In the genomic region with DNA sequence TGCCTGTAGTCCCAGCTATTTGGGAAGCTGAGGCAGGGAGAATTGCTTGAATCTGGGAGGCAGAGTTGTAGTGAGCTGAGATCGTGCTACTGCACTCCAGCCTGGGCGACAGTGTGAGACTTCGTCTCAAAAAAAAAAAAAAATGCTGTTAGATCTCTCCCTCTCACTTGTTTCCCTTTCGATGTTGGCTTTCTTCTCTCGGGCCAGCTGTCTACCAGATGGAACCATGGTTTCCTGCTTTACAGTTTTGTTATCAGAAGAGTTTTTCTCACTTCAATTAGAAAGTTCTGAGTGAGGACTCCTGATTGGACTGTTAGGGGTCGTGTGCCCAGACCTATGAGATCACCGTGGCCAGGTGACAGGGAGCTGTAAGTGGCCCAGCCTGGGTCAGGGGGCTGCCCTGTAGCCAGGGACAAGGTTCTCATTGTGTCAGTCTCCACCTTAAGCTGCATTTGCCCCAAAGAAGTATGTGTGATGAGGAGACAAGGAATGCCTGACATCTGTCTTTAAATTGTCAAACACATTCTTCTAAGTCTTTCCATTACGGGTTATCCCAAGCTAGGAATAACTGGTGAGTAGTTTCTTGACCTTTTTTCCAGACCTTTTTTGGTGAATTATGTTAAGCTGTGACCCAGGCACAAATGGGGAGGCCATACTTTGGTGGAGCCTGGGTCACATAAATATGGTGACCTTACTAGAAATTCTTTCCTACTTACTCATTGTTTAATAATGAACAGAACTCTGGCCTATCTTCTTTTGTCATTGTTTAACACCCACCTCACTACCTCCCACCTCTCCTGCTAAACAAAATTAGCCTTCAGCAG, we compare ENCODE assay signal across 9 cellular contexts. TPM values are rescaled to one million over a fixed set of nuclear protein-coding genes. Genes with fewer than 3 reads are reported as not detected.
DNase-seq lines count a peak whose midpoint lies in the region; ATAC-seq, FAIRE-seq and TF ChIP-seq lines count a peak whose summit lies in the region.
"Had no signal": no experiment of that assay in that cellular context is flagged by ENCODE, and none has a peak within 500 bp of the region (broad histone marks: within the 10 kb centered on the region; RNA-seq: fewer than 3 reads in every experiment).

No MANE protein-coding gene starts in this region.

- peaks cover 49% of the 10 kb centered on the region for H3K4me1 Mint-ChIP-seq in endothelial cell (ENCODE audit: unreplicated experiment)
- H3K4me1 Mint-ChIP-seq in stimulated activated effector memory CD8-positive, alpha-beta T cell treated with anti-CD3 and anti-CD28 coated beads, Interleukin-12 subunit alpha, Interleukin-12 subunit beta, amount 100 ng/mL, for 72 hours: peaks cover 60% of the 10 kb centered on the region

- peaks cover 4% of the 10 kb centered on the region for H3K27me3 Mint-ChIP-seq in endothelial cell (ENCODE audit: unreplicated experiment)

- peaks cover 29% of the 10 kb centered on the region for H3K36me3 Mint-ChIP-seq in endothelial cell (ENCODE audit: low read depth, unreplicated experiment)
- H3K36me3 Mint-ChIP-seq in stimulated activated effector memory CD8-positive, alpha-beta T cell treated with anti-CD3 and anti-CD28 coated beads, Interleukin-12 subunit alpha, Interleukin-12 subunit beta, amount 100 ng/mL, for 72 hours: peaks cover 89% of the 10 kb centered on the region

- peak; percentile 76 for ATAC-seq in HG02610 (IDR thresholded peaks at IDR 0.05; ENCODE audit: unreplicated experiment)
- ATAC-seq in stimulated activated effector memory CD8-positive, alpha-beta T cell treated with anti-CD3 and anti-CD28 coated beads, Interleukin-12 subunit alpha, Interleukin-12 subunit beta, amount 100 ng/mL, for 72 hours: peak; percentile 77
- ATAC-seq in foreskin keratinocyte: no peak
- no peak for ATAC-seq in GM18873 (IDR thresholded peaks at IDR 0.05; ENCODE audit: low FRiP score, unreplicated experiment)

- FAIRE-seq in GM18507 (lab: Jason Lieb, UNC): peak; percentile 89

- H3K27ac Mint-ChIP-seq in endothelial cell (ENCODE audit: unreplicated experiment): peak overlapping the region; percentile 84
- H3K27ac Mint-ChIP-seq in stimulated activated effector memory CD8-positive, alpha-beta T cell treated with anti-CD3 and anti-CD28 coated beads, Interleukin-12 subunit alpha, Interleukin-12 subunit beta, amount 100 ng/mL, for 72 hours: peak overlapping the region; percentile 69

- H3K4me3 Mint-ChIP-seq in endothelial cell (ENCODE audit: unreplicated experiment): no peak overlapping the region
- H3K4me3 Mint-ChIP-seq in stimulated activated effector memory CD8-positive, alpha-beta T cell treated with anti-CD3 and anti-CD28 coated beads, Interleukin-12 subunit alpha, Interleukin-12 subunit beta, amount 100 ng/mL, for 72 hours: no peak overlapping the region

- H3K4me1 ChIP-seq in foreskin keratinocyte: peaks cover 3% of the 10 kb centered on the region

- peak; percentile 47 for DNase-seq in GM18507 (ENCODE audit: extremely low spot score, insufficient read length, low read depth)
- peak in 3 of 5 experiments; percentile 11 to 89 (median 68) for DNase-seq in T-helper 2 cell
- DNase-seq in endothelial cell (ENCODE audit: low spot score): no peak
- DNase-seq in stimulated activated effector memory CD8-positive, alpha-beta T cell treated with anti-CD3 and anti-CD28 coated beads, Interleukin-12 subunit alpha, Interleukin-12 subunit beta, amount 100 ng/mL, for 72 hours (ENCODE audit: low spot score in 2 of 2): peak in 1 of 2 donors; percentile 58
- DNase-seq in foreskin keratinocyte: no peak
- no peak for DNase-seq in DMS153 treated with DMSO at 0.1 percent for 48 hours (lab: John Stamatoyannopoulos, UW; ENCODE audit: unreplicated experiment)
- DNase-seq: psoas muscle had no signal

- H3K27me3 ChIP-seq in foreskin keratinocyte: no peaks in the 10 kb centered on the region

- no peak overlapping the region for H3K27ac ChIP-seq in foreskin keratinocyte
- H3K27ac ChIP-seq: psoas muscle had no signal

- no peaks in the 10 kb centered on the region for H3K9me3 Mint-ChIP-seq in endothelial cell (ENCODE audit: unreplicated experiment)
- no peaks in the 10 kb centered on the region for H3K9me3 Mint-ChIP-seq in stimulated activated effector memory CD8-positive, alpha-beta T cell treated with anti-CD3 and anti-CD28 coated beads, Interleukin-12 subunit alpha, Interleukin-12 subunit beta, amount 100 ng/mL, for 72 hours

- no peak for TF ChIP-seq CTCF in endothelial cell (IDR thresholded peaks at IDR 0.05; ENCODE audit: unreplicated experiment)
- no peak for TF ChIP-seq CTCF in foreskin keratinocyte (conservative IDR thresholded peaks at IDR 0.05)

RNA-seq across cellular contexts. Expression of a gene that starts 25.2 kb away (rescaled TPM):
- total RNA-seq in endothelial cell (ENCODE audit: unreplicated experiment): 16.2 TPM
- total RNA-seq in foreskin keratinocyte: 14.2 and 18.0 TPM in 2 replicates
- polyA plus RNA-seq in foreskin keratinocyte: 16.2 and 17.9 TPM in 2 replicates

RNA-seq across cellular contexts. Expression of a gene that starts 32.3 kb away (rescaled TPM):
- total RNA-seq in endothelial cell (ENCODE audit: unreplicated experiment) (3,652 TPM), foreskin keratinocyte (3,686 and 3,829 TPM in 2 replicates)
- polyA plus RNA-seq in foreskin keratinocyte: 2,590 and 2,857 TPM in 2 replicates

RNA-seq across cellular contexts. Expression of a gene that starts 32.7 kb away (rescaled TPM):
- total RNA-seq in endothelial cell (ENCODE audit: unreplicated experiment) (19.3 TPM), foreskin keratinocyte (34.3 and 36.7 TPM in 2 replicates)
- 14.5 and 20.0 TPM in 2 replicates for polyA plus RNA-seq in foreskin keratinocyte

Comparison
In these comparisons a context has a peak if more than half of its experiments do, and no peak if none do; other contexts are left out.
1. DNase-seq: peak in GM18507 (single experiment) and T-helper 2 cell (3 of 5); none in endothelial cell (single experiment), foreskin keratinocyte (0 of 2) and DMS153 treated with DMSO at 0.1 percent for 48 hours (single experiment).
2. ATAC-seq: peak in HG02610 (single experiment) and stimulated activated effector memory CD8-positive, alpha-beta T cell treated with anti-CD3 and anti-CD28 coated beads, Interleukin-12 subunit alpha, Interleukin-12 subunit beta, amount 100 ng/mL, for 72 hours (single experiment); none in foreskin keratinocyte (single experiment) and GM18873 (single experiment).